21 cellular contexts compared by ENCODE assay signal in the genomic region with DNA sequence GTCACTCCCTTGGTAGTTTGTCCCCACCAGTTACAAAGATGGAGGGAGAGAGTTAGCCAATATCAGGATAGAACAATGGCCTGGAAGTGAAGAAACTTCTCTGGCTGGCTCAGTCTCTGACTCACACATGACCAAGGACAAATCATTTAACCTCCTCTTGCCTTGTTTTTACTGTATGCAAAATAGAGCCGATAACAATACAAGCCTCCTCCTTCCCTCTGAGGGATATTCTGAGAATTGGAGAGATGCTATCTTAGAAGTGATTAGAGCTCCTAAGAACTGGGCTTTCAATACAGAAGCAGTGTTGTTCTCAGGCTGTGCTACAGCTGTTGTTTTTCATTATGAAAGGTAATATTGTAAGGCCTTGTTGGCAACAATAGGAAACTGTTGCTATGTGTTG.
DNase-seq lines count a peak whose midpoint lies in the region; ATAC-seq and TF ChIP-seq lines count a peak whose summit lies in the region.
"Had no signal": no experiment of that assay in that cellular context is flagged by ENCODE, and none has a peak within 500 bp of the region (broad histone marks: within the 10 kb centered on the region; RNA-seq: fewer than 3 reads in every experiment).

No MANE protein-coding gene starts in this region.

- DNase-seq in Right ventricle myocardium inferior (ENCODE audit: missing footprints) (no peak), right atrium auricular region (ENCODE audit: low spot score) (no peak), fibroblast of the aortic adventitia (ENCODE audit: low read depth) (peak; percentile 87), suprapubic skin (ENCODE audit: low spot score in 2 of 2) (no peak), SIG-M5 (lab: John Stamatoyannopoulos, UW) (no peak)
- DNase-seq in activated naive CD8-positive, alpha-beta T cell treated with anti-CD3 and anti-CD28 coated beads, Interleukin-2, amount 50 U/mL, for 24 hours: no peak
- DNase-seq: activated CD4-positive, CD25-positive, alpha-beta regulatory T cell treated with anti-CD3 and anti-CD28 coated beads, Interleukin-2, amount 50 U/mL, for 72 hours; activated gamma-delta T cell treated with Interleukin-2 at 50 U/mL for 16 hours; amygdala; CD8-positive, alpha-beta memory T cell; foreskin melanocyte; left colon; NCI-H1436; NCI-H2171; NCI-H69; occipital lobe; sigmoid colon; T-helper 9 cell had no signal

- H3K9me3 ChIP-seq in right atrium auricular region: no peaks in the 10 kb centered on the region
- no peaks in the 10 kb centered on the region for H3K9me3 ChIP-seq in suprapubic skin
- H3K9me3 ChIP-seq: sigmoid colon had no signal

- H3K4me3 Mint-ChIP-seq in activated T-helper 17 cell treated with anti-CD3 and anti-CD28 coated beads, Interleukin-2, amount 50 U/mL, for 72 hours: no peak overlapping the region
- no peak overlapping the region for H3K4me3 Mint-ChIP-seq in activated naive CD8-positive, alpha-beta T cell treated with anti-CD3 and anti-CD28 coated beads, Interleukin-2, amount 50 U/mL, for 24 hours
- H3K4me3 Mint-ChIP-seq: CD8-positive, alpha-beta memory T cell had no signal

- H3K4me1 ChIP-seq in right atrium auricular region (no peaks in the 10 kb centered on the region), suprapubic skin (peaks cover 6% of the 10 kb centered on the region)
- H3K4me1 ChIP-seq: sigmoid colon had no signal

- H3K36me3 Mint-ChIP-seq in activated T-helper 17 cell treated with anti-CD3 and anti-CD28 coated beads, Interleukin-2, amount 50 U/mL, for 72 hours (ENCODE audit: low read depth): no peaks in the 10 kb centered on the region
- no peaks in the 10 kb centered on the region for H3K36me3 Mint-ChIP-seq in activated naive CD8-positive, alpha-beta T cell treated with anti-CD3 and anti-CD28 coated beads, Interleukin-2, amount 50 U/mL, for 24 hours (ENCODE audit: low read depth)
- H3K36me3 Mint-ChIP-seq: CD8-positive, alpha-beta memory T cell had no signal

- TF ChIP-seq CTCF in right atrium auricular region (IDR thresholded peaks at IDR 0.05) (no peak), fibroblast of the aortic adventitia (IDR thresholded peaks at IDR 0.05; ENCODE audit: insufficient read depth, low read length) (no peak), suprapubic skin (IDR thresholded peaks at IDR 0.05) (no peak)

- H3K27ac Mint-ChIP-seq in activated T-helper 17 cell treated with anti-CD3 and anti-CD28 coated beads, Interleukin-2, amount 50 U/mL, for 72 hours: no peak overlapping the region
- no peak overlapping the region for H3K27ac Mint-ChIP-seq in activated naive CD8-positive, alpha-beta T cell treated with anti-CD3 and anti-CD28 coated beads, Interleukin-2, amount 50 U/mL, for 24 hours
- H3K27ac Mint-ChIP-seq: CD8-positive, alpha-beta memory T cell had no signal

- peaks cover 13% of the 10 kb centered on the region for H3K27me3 Mint-ChIP-seq in activated T-helper 17 cell treated with anti-CD3 and anti-CD28 coated beads, Interleukin-2, amount 50 U/mL, for 72 hours
- H3K27me3 Mint-ChIP-seq in activated naive CD8-positive, alpha-beta T cell treated with anti-CD3 and anti-CD28 coated beads, Interleukin-2, amount 50 U/mL, for 24 hours: peaks cover 21% of the 10 kb centered on the region

- peak; percentile 89 for ATAC-seq in Right ventricle myocardium inferior
- peak; percentile 81 for ATAC-seq in activated T-helper 17 cell treated with anti-CD3 and anti-CD28 coated beads, Interleukin-2, amount 50 U/mL, for 72 hours (replicated peaks)
- ATAC-seq in GM21360 (IDR thresholded peaks at IDR 0.05; ENCODE audit: unreplicated experiment): no peak
- ATAC-seq in activated naive CD8-positive, alpha-beta T cell treated with anti-CD3 and anti-CD28 coated beads, Interleukin-2, amount 50 U/mL, for 24 hours: no peak
- ATAC-seq: left colon had no signal

- 40% methylated on average over 1 of the region's 1 CpG for WGBS in suprapubic skin

- no peak for TF ChIP-seq EP300 in suprapubic skin (IDR thresholded peaks at IDR 0.05)

- intact Hi-C loops in Right ventricle myocardium inferior (cut with DNase I): no loop called here

- no peaks in the 10 kb centered on the region for H3K4me1 Mint-ChIP-seq in activated T-helper 17 cell treated with anti-CD3 and anti-CD28 coated beads, Interleukin-2, amount 50 U/mL, for 72 hours
- peaks cover 8% of the 10 kb centered on the region for H3K4me1 Mint-ChIP-seq in activated naive CD8-positive, alpha-beta T cell treated with anti-CD3 and anti-CD28 coated beads, Interleukin-2, amount 50 U/mL, for 24 hours
- H3K4me1 Mint-ChIP-seq: CD8-positive, alpha-beta memory T cell had no signal

- H3K36me3 ChIP-seq in right atrium auricular region: no peaks in the 10 kb centered on the region
- H3K36me3 ChIP-seq in suprapubic skin: no peaks in the 10 kb centered on the region
- H3K36me3 ChIP-seq: sigmoid colon had no signal

- TF ChIP-seq POLR2A in suprapubic skin (IDR thresholded peaks at IDR 0.05): no peak

- H3K27me3 ChIP-seq in right atrium auricular region (no peaks in the 10 kb centered on the region), suprapubic skin (no peaks in the 10 kb centered on the region)
- H3K27me3 ChIP-seq: sigmoid colon had no signal

- H3K27ac ChIP-seq in right atrium auricular region (no peak overlapping the region), suprapubic skin (peak overlapping the region; percentile 18)
- H3K27ac ChIP-seq: KMS-11, sigmoid colon had no signal

- H3K4me3 ChIP-seq in right atrium auricular region (no peak overlapping the region), fibroblast of the aortic adventitia (ENCODE audit: low read depth, low read length) (no peak overlapping the region), suprapubic skin (no peak overlapping the region)
- H3K4me3 ChIP-seq: sigmoid colon had no signal

- H3K9me3 Mint-ChIP-seq in activated T-helper 17 cell treated with anti-CD3 and anti-CD28 coated beads, Interleukin-2, amount 50 U/mL, for 72 hours: peaks cover 6% of the 10 kb centered on the region
- H3K9me3 Mint-ChIP-seq in activated naive CD8-positive, alpha-beta T cell treated with anti-CD3 and anti-CD28 coated beads, Interleukin-2, amount 50 U/mL, for 24 hours: no peaks in the 10 kb centered on the region
- H3K9me3 Mint-ChIP-seq: CD8-positive, alpha-beta memory T cell had no signal

Comparison
In these comparisons a context has a peak if more than half of its experiments do, and no peak if none do; other contexts are left out.
1. ATAC-seq: peak in Right ventricle myocardium inferior (single experiment) and activated T-helper 17 cell treated with anti-CD3 and anti-CD28 coated beads, Interleukin-2, amount 50 U/mL, for 72 hours (single experiment); none in GM21360 (single experiment) and activated naive CD8-positive, alpha-beta T cell treated with anti-CD3 and anti-CD28 coated beads, Interleukin-2, amount 50 U/mL, for 24 hours (single experiment).